Comparison of ENCODE assay signal across 2 cellular contexts in the genomic region with DNA sequence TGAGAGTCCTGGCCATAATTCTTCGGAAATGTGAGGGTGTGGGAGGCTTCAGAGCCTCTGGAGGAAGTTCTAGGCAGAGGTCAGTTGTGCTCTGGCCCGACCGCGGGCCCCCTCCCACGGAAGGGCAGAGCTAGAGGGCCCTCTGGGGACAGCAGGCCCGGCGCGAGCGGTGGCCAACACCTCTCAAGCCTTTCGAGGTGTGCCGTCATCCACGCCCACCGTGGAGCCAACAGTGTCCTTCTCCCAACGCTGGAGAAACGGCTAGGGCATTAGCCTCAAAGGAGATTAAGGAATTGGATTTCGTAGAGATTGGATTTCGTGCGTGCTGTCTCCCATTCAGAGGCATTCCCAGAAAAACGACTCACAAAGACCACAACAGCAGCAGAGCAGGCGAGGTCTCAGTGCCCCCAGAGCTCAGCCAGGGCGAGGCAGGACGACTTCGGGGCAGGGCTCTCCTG.
TF ChIP-seq lines count a peak whose summit lies in the region.

No MANE protein-coding gene starts in this region.

TF ChIP-seq in GM23338, 12 proteins besides CTCF, POLR2A, EP300 and RAD21 (continued from another document and continues in another):
- TF ChIP-seq, protein P1, sequence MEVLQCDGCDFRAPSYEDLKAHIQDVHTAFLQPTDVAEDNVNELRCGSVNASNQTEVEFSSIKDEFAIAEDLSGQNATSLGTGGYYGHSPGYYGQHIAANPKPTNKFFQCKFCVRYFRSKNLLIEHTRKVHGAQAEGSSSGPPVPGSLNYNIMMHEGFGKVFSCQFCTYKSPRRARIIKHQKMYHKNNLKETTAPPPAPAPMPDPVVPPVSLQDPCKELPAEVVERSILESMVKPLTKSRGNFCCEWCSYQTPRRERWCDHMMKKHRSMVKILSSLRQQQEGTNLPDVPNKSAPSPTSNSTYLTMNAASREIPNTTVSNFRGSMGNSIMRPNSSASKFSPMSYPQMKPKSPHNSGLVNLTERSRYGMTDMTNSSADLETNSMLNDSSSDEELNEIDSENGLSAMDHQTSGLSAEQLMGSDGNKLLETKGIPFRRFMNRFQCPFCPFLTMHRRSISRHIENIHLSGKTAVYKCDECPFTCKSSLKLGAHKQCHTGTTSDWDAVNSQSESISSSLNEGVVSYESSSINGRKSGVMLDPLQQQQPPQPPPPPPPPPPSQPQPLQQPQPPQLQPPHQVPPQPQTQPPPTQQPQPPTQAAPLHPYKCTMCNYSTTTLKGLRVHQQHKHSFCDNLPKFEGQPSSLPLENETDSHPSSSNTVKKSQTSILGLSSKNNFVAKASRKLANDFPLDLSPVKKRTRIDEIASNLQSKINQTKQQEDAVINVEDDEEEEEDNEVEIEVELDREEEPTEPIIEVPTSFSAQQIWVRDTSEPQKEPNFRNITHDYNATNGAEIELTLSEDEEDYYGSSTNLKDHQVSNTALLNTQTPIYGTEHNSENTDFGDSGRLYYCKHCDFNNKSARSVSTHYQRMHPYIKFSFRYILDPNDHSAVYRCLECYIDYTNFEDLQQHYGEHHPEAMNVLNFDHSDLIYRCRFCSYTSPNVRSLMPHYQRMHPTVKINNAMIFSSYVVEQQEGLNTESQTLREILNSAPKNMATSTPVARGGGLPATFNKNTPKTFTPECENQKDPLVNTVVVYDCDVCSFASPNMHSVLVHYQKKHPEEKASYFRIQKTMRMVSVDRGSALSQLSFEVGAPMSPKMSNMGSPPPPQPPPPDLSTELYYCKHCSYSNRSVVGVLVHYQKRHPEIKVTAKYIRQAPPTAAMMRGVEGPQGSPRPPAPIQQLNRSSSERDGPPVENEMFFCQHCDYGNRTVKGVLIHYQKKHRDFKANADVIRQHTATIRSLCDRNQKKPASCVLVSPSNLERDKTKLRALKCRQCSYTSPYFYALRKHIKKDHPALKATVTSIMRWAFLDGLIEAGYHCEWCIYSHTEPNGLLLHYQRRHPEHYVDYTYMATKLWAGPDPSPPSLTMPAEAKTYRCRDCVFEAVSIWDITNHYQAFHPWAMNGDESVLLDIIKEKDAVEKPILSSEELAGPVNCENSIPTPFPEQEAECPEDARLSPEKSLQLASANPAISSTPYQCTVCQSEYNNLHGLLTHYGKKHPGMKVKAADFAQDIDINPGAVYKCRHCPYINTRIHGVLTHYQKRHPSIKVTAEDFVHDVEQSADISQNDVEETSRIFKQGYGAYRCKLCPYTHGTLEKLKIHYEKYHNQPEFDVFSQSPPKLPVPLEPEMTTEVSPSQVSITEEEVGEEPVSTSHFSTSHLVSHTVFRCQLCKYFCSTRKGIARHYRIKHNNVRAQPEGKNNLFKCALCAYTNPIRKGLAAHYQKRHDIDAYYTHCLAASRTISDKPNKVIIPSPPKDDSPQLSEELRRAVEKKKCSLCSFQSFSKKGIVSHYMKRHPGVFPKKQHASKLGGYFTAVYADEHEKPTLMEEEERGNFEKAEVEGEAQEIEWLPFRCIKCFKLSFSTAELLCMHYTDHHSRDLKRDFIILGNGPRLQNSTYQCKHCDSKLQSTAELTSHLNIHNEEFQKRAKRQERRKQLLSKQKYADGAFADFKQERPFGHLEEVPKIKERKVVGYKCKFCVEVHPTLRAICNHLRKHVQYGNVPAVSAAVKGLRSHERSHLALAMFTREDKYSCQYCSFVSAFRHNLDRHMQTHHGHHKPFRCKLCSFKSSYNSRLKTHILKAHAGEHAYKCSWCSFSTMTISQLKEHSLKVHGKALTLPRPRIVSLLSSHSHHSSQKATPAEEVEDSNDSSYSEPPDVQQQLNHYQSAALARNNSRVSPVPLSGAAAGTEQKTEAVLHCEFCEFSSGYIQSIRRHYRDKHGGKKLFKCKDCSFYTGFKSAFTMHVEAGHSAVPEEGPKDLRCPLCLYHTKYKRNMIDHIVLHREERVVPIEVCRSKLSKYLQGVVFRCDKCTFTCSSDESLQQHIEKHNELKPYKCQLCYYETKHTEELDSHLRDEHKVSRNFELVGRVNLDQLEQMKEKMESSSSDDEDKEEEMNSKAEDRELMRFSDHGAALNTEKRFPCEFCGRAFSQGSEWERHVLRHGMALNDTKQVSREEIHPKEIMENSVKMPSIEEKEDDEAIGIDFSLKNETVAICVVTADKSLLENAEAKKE (CRISPR knock-in tag; IDR thresholded peaks at IDR 0.05): no peak
- TF ChIP-seq JUNB (IDR thresholded peaks at IDR 0.05; ENCODE audit: unreplicated experiment) (no peak), ZNF331 (CRISPR knock-in tag; IDR thresholded peaks at IDR 0.05; ENCODE audit: low read depth) (no peak), STAT1 (IDR thresholded peaks at IDR 0.05; ENCODE audit: unreplicated experiment) (no peak), ZNF114 (CRISPR knock-in tag; IDR thresholded peaks at IDR 0.05) (no peak), EZH2phosphoT487 (IDR thresholded peaks at IDR 0.05; ENCODE audit: unreplicated experiment) (no peak), POLR2AphosphoS5 (IDR thresholded peaks at IDR 0.05; ENCODE audit: low read depth) (no peak), CREB1 (CRISPR knock-in tag; IDR thresholded peaks at IDR 0.05; ENCODE audit: low read depth) (no peak)
- TF ChIP-seq, protein P2, sequence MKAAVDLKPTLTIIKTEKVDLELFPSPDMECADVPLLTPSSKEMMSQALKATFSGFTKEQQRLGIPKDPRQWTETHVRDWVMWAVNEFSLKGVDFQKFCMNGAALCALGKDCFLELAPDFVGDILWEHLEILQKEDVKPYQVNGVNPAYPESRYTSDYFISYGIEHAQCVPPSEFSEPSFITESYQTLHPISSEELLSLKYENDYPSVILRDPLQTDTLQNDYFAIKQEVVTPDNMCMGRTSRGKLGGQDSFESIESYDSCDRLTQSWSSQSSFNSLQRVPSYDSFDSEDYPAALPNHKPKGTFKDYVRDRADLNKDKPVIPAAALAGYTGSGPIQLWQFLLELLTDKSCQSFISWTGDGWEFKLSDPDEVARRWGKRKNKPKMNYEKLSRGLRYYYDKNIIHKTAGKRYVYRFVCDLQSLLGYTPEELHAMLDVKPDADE (IDR thresholded peaks at IDR 0.05): no peak
- TF ChIP-seq, protein P3, sequence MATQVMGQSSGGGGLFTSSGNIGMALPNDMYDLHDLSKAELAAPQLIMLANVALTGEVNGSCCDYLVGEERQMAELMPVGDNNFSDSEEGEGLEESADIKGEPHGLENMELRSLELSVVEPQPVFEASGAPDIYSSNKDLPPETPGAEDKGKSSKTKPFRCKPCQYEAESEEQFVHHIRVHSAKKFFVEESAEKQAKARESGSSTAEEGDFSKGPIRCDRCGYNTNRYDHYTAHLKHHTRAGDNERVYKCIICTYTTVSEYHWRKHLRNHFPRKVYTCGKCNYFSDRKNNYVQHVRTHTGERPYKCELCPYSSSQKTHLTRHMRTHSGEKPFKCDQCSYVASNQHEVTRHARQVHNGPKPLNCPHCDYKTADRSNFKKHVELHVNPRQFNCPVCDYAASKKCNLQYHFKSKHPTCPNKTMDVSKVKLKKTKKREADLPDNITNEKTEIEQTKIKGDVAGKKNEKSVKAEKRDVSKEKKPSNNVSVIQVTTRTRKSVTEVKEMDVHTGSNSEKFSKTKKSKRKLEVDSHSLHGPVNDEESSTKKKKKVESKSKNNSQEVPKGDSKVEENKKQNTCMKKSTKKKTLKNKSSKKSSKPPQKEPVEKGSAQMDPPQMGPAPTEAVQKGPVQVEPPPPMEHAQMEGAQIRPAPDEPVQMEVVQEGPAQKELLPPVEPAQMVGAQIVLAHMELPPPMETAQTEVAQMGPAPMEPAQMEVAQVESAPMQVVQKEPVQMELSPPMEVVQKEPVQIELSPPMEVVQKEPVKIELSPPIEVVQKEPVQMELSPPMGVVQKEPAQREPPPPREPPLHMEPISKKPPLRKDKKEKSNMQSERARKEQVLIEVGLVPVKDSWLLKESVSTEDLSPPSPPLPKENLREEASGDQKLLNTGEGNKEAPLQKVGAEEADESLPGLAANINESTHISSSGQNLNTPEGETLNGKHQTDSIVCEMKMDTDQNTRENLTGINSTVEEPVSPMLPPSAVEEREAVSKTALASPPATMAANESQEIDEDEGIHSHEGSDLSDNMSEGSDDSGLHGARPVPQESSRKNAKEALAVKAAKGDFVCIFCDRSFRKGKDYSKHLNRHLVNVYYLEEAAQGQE (IDR thresholded peaks at IDR 0.05; ENCODE audit: unreplicated experiment): no peak

TF ChIP-seq in K562, 482 proteins besides CTCF, POLR2A, EP300 and RAD21 (continued from another document):
- no peak for TF ChIP-seq CHD1 (IDR thresholded peaks at IDR 0.05; ENCODE audit: low read length)
TF ChIP-seq in K562: peak in this region for 0.
